In the genomic region with DNA sequence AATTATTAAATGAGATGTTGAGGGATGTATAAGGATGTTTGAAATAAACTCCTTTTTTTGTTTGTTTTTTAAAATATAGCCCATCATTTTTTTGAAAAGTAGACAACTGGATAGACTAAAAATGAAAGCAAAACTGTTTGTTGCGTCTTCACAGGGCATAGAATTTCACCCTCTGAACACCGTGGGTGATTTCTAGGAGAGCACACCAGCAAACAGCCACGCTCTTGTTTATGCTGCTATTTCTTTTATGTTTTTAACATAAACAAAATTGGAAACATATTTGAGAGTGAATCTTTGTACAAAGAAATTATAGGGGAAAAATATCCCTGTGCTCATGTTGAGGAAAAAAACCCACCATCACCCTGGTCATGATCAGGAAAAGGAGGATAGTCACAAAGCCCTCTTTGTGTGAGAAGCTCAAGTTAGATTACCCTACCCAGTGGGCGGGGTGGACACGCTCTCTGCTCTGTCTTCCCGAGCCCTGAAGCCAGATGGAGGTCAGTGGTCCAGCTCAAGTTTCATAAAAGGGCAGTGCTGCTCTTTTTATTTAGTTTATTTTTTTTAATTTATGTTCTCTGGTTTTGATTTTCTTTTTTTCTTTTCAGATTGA, we compare ENCODE assay signal across 8 cellular contexts.
DNase-seq lines count a peak whose midpoint lies in the region; ATAC-seq and TF ChIP-seq lines count a peak whose summit lies in the region.

No MANE protein-coding gene starts in this region.

- H3K4me1 Mint-ChIP-seq in activated CD4-positive, alpha-beta T cell treated with anti-CD3 and anti-CD28 coated beads, Interleukin-2, amount 10 ng/mL, durations not matched to agents 24 days and 14 days = peaks cover 8% of the 10 kb centered on the region
- H3K4me1 Mint-ChIP-seq in activated T-helper 1 cell treated with anti-CD3 and anti-CD28 coated beads, Interleukin-12 subunit alpha, Interleukin-12 subunit beta, Interleukin-2, Interleukin-4 antibody, amounts not matched to agents 30 ng/mL and 10 ng/mL and 1 ng/mL, durations not matched to agents 14 hours and 24 hours and 36 hours (ENCODE audit: low read depth) = peaks cover 14% of the 10 kb centered on the region
- H3K4me1 Mint-ChIP-seq in mesothelial cell of epicardium = peaks cover 26% of the 10 kb centered on the region

- peak; percentile 87 for ATAC-seq in GM21529 (IDR thresholded peaks at IDR 0.05; ENCODE audit: unreplicated experiment)
- peak; percentile 78 for ATAC-seq in sciatic nerve
- ATAC-seq in lower lobe of right lung = no peak

- H3K9me3 Mint-ChIP-seq in activated CD4-positive, alpha-beta T cell treated with anti-CD3 and anti-CD28 coated beads, Interleukin-2, amount 10 ng/mL, durations not matched to agents 24 days and 14 days = peaks cover 9% of the 10 kb centered on the region
- H3K9me3 Mint-ChIP-seq in activated T-helper 1 cell treated with anti-CD3 and anti-CD28 coated beads, Interleukin-12 subunit alpha, Interleukin-12 subunit beta, Interleukin-2, Interleukin-4 antibody, amounts not matched to agents 30 ng/mL and 10 ng/mL and 1 ng/mL, durations not matched to agents 14 hours and 24 hours and 36 hours = no peaks in the 10 kb centered on the region
- peaks cover 6% of the 10 kb centered on the region for H3K9me3 Mint-ChIP-seq in mesothelial cell of epicardium

- TF ChIP-seq CTCF in lower lobe of right lung (IDR thresholded peaks at IDR 0.05) (no peak), mesothelial cell of epicardium (IDR thresholded peaks at IDR 0.05; ENCODE audit: unreplicated experiment) (no peak)

- no peak overlapping the region for H3K27ac ChIP-seq in lower lobe of right lung

- no peaks in the 10 kb centered on the region for H3K36me3 Mint-ChIP-seq in activated CD4-positive, alpha-beta T cell treated with anti-CD3 and anti-CD28 coated beads, Interleukin-2, amount 10 ng/mL, durations not matched to agents 24 days and 14 days (ENCODE audit: low read depth)
- H3K36me3 Mint-ChIP-seq in activated T-helper 1 cell treated with anti-CD3 and anti-CD28 coated beads, Interleukin-12 subunit alpha, Interleukin-12 subunit beta, Interleukin-2, Interleukin-4 antibody, amounts not matched to agents 30 ng/mL and 10 ng/mL and 1 ng/mL, durations not matched to agents 14 hours and 24 hours and 36 hours (ENCODE audit: low read depth) = no peaks in the 10 kb centered on the region
- peaks cover 4% of the 10 kb centered on the region for H3K36me3 Mint-ChIP-seq in mesothelial cell of epicardium

- H3K27ac Mint-ChIP-seq in activated CD4-positive, alpha-beta T cell treated with anti-CD3 and anti-CD28 coated beads, Interleukin-2, amount 10 ng/mL, durations not matched to agents 24 days and 14 days = peak overlapping the region; percentile 63
- H3K27ac Mint-ChIP-seq in activated T-helper 1 cell treated with anti-CD3 and anti-CD28 coated beads, Interleukin-12 subunit alpha, Interleukin-12 subunit beta, Interleukin-2, Interleukin-4 antibody, amounts not matched to agents 30 ng/mL and 10 ng/mL and 1 ng/mL, durations not matched to agents 14 hours and 24 hours and 36 hours = peak overlapping the region; percentile 16
- no peak overlapping the region for H3K27ac Mint-ChIP-seq in mesothelial cell of epicardium

- intact Hi-C loops in activated CD4-positive, alpha-beta T cell treated with anti-CD3 and anti-CD28 coated beads, Interleukin-2, amount 10 ng/mL, durations not matched to agents 24 days and 14 days (cut with micrococcal nuclease) = no loop called here
- intact Hi-C loops in activated T-helper 1 cell treated with anti-CD3 and anti-CD28 coated beads, Interleukin-12 subunit alpha, Interleukin-12 subunit beta, Interleukin-2, Interleukin-4 antibody, amounts not matched to agents 30 ng/mL and 10 ng/mL and 1 ng/mL, durations not matched to agents 14 hours and 24 hours and 36 hours (cut with micrococcal nuclease) = no loop called here
- intact Hi-C loops in sciatic nerve (cut with DNase I) = no loop called here
- intact Hi-C loops in lower lobe of right lung (cut with DNase I) = no loop called here

- H3K27me3 ChIP-seq in lower lobe of right lung (ENCODE audit: low read depth) = no peaks in the 10 kb centered on the region

- DNase-seq in activated CD4-positive, alpha-beta T cell treated with anti-CD3 and anti-CD28 coated beads, Interleukin-2, amount 10 ng/mL, durations not matched to agents 24 days and 14 days = peak; percentile 71
- DNase-seq in activated CD4-positive, alpha-beta T cell treated with anti-CD3 and anti-CD28 coated beads for 4 hours = no peak
- DNase-seq in HT-29 (ENCODE audit: low spot score) (peak; percentile 32), sciatic nerve (ENCODE audit: low spot score) (no peak), lower lobe of right lung (no peak), mesothelial cell of epicardium (ENCODE audit: low spot score in 2 of 2, unreplicated experiment in 2 of 2) (no peak)
- no peak for DNase-seq in activated T-helper 1 cell treated with anti-CD3 and anti-CD28 coated beads, Interleukin-12 subunit alpha, Interleukin-12 subunit beta, Interleukin-2, Interleukin-4 antibody, amounts not matched to agents 30 ng/mL and 10 ng/mL and 1 ng/mL, durations not matched to agents 14 hours and 24 hours and 36 hours (ENCODE audit: low spot score)

- no peaks in the 10 kb centered on the region for H3K4me1 ChIP-seq in lower lobe of right lung

- H3K4me3 ChIP-seq in lower lobe of right lung = no peak overlapping the region

- H3K27me3 Mint-ChIP-seq in activated CD4-positive, alpha-beta T cell treated with anti-CD3 and anti-CD28 coated beads, Interleukin-2, amount 10 ng/mL, durations not matched to agents 24 days and 14 days = no peaks in the 10 kb centered on the region
- H3K27me3 Mint-ChIP-seq in activated T-helper 1 cell treated with anti-CD3 and anti-CD28 coated beads, Interleukin-12 subunit alpha, Interleukin-12 subunit beta, Interleukin-2, Interleukin-4 antibody, amounts not matched to agents 30 ng/mL and 10 ng/mL and 1 ng/mL, durations not matched to agents 14 hours and 24 hours and 36 hours (ENCODE audit: insufficient read depth) = peaks cover 2% of the 10 kb centered on the region
- H3K27me3 Mint-ChIP-seq in mesothelial cell of epicardium (ENCODE audit: low read depth) = no peaks in the 10 kb centered on the region

- peak overlapping the region; percentile 75 for H3K4me3 Mint-ChIP-seq in activated CD4-positive, alpha-beta T cell treated with anti-CD3 and anti-CD28 coated beads, Interleukin-2, amount 10 ng/mL, durations not matched to agents 24 days and 14 days
- peak overlapping the region; percentile 63 for H3K4me3 Mint-ChIP-seq in activated T-helper 1 cell treated with anti-CD3 and anti-CD28 coated beads, Interleukin-12 subunit alpha, Interleukin-12 subunit beta, Interleukin-2, Interleukin-4 antibody, amounts not matched to agents 30 ng/mL and 10 ng/mL and 1 ng/mL, durations not matched to agents 14 hours and 24 hours and 36 hours
- no peak overlapping the region for H3K4me3 Mint-ChIP-seq in mesothelial cell of epicardium

- no peaks in the 10 kb centered on the region for H3K9me3 ChIP-seq in lower lobe of right lung

- no peaks in the 10 kb centered on the region for H3K36me3 ChIP-seq in lower lobe of right lung

Comparison
In these comparisons a context has a peak if more than half of its experiments do, and no peak if none do; other contexts are left out.
1. DNase-seq: peak in activated CD4-positive, alpha-beta T cell treated with anti-CD3 and anti-CD28 coated beads, Interleukin-2, amount 10 ng/mL, durations not matched to agents 24 days and 14 days (single experiment) and HT-29 (single experiment); none in activated CD4-positive, alpha-beta T cell treated with anti-CD3 and anti-CD28 coated beads for 4 hours (0 of 2), activated T-helper 1 cell treated with anti-CD3 and anti-CD28 coated beads, Interleukin-12 subunit alpha, Interleukin-12 subunit beta, Interleukin-2, Interleukin-4 antibody, amounts not matched to agents 30 ng/mL and 10 ng/mL and 1 ng/mL, durations not matched to agents 14 hours and 24 hours and 36 hours (single experiment), sciatic nerve (single experiment), lower lobe of right lung (single experiment) and mesothelial cell of epicardium (0 of 2).
2. ATAC-seq: peak in GM21529 (single experiment) and sciatic nerve (single experiment); none in lower lobe of right lung (0 of 2).